Comparison of ENCODE assay signal across 8 cellular contexts in genomic region chr11:67268036-67268683, GRCh38. TPM values are rescaled to one million over a fixed set of nuclear protein-coding genes. Genes with fewer than 3 reads are reported as not detected.
DNase-seq lines count a peak whose midpoint lies in the region; ATAC-seq and TF ChIP-seq lines count a peak whose summit lies in the region.

No MANE protein-coding gene starts in this region.

- peaks cover 67 to 78% of the 10 kb centered on the region in 2 donors for H3K4me1 Mint-ChIP-seq in immature natural killer cell
- peaks cover 79% of the 10 kb centered on the region for H3K4me1 Mint-ChIP-seq in stimulated activated memory B cell treated with anti-CD40 and anti-IgM and Interleukin-4, amounts not matched to agents 10 μg/mL and 1 μg/mL and 100 μg/mL, for 72 hours

- ATAC-seq in stimulated activated memory B cell treated with anti-CD40 and anti-IgM and Interleukin-4, amounts not matched to agents 10 μg/mL and 1 μg/mL and 100 μg/mL, for 72 hours: peak; percentile 83
- no peak for ATAC-seq in GM18519 (IDR thresholded peaks at IDR 0.05; ENCODE audit: low FRiP score, unreplicated experiment)

- H3K27ac Mint-ChIP-seq in immature natural killer cell: peak overlapping the region; percentile 96 to 99 (median 98)
- H3K27ac Mint-ChIP-seq in stimulated activated memory B cell treated with anti-CD40 and anti-IgM and Interleukin-4, amounts not matched to agents 10 μg/mL and 1 μg/mL and 100 μg/mL, for 72 hours: peak overlapping the region; percentile 96

- no peaks in the 10 kb centered on the region for H3K9me3 Mint-ChIP-seq in immature natural killer cell
- no peaks in the 10 kb centered on the region for H3K9me3 Mint-ChIP-seq in stimulated activated memory B cell treated with anti-CD40 and anti-IgM and Interleukin-4, amounts not matched to agents 10 μg/mL and 1 μg/mL and 100 μg/mL, for 72 hours

- TF ChIP-seq CTCF in NB4 (IDR thresholded peaks at IDR 0.05; ENCODE audit: low read depth, low read length): no peak

- peaks cover 30 to 44% (median 39%) of the 10 kb centered on the region in 3 donors for H3K27me3 Mint-ChIP-seq in immature natural killer cell (ENCODE audit: low read depth in 3 of 3)
- H3K27me3 Mint-ChIP-seq in stimulated activated memory B cell treated with anti-CD40 and anti-IgM and Interleukin-4, amounts not matched to agents 10 μg/mL and 1 μg/mL and 100 μg/mL, for 72 hours: no peaks in the 10 kb centered on the region

- peak overlapping the region; percentile 98 for H3K4me3 Mint-ChIP-seq in immature natural killer cell
- H3K4me3 Mint-ChIP-seq in stimulated activated memory B cell treated with anti-CD40 and anti-IgM and Interleukin-4, amounts not matched to agents 10 μg/mL and 1 μg/mL and 100 μg/mL, for 72 hours: peak overlapping the region; percentile 93

- DNase-seq in activated T-cell treated with anti-CD3 and anti-CD28 coated beads for 1 hour (ENCODE audit: low read depth) (peak; percentile 45), activated T-cell treated with anti-CD3 and anti-CD28 coated beads for 4 hours (no peak), NB4 (ENCODE audit: low read depth) (peak; percentile 99), immature natural killer cell (peak; percentile 88 to 92 (median 89)), DMS153 (lab: John Stamatoyannopoulos, UW) (no peak)
- DNase-seq in activated naive CD4-positive, alpha-beta T cell treated with anti-CD3 and anti-CD28 coated beads, Interleukin-2, amount 50 U/mL, for 16 hours: peak; percentile 56

- H3K36me3 Mint-ChIP-seq in immature natural killer cell: peaks cover 4 to 22% (median 12%) of the 10 kb centered on the region in 3 donors
- H3K36me3 Mint-ChIP-seq in stimulated activated memory B cell treated with anti-CD40 and anti-IgM and Interleukin-4, amounts not matched to agents 10 μg/mL and 1 μg/mL and 100 μg/mL, for 72 hours: peaks cover 44% of the 10 kb centered on the region

- TF ChIP-seq POLR2A in NB4 (IDR thresholded peaks at IDR 0.05; ENCODE audit: extremely low read depth, insufficient read length): peak; percentile 82

- peak overlapping the region; percentile 89 for H3K4me3 ChIP-seq in NB4 (ENCODE audit: low read depth, low read length)

RNA-seq across cellular contexts. Expression of gene GRK2, which starts 1.9 kb away (rescaled TPM):
- 10 to 100 TPM; 15.2 to 25.9 (median 22.9) TPM for polyA plus RNA-seq in immature natural killer cell

RNA-seq across cellular contexts. Expression of gene ANKRD13D, which starts 20.9 kb away (rescaled TPM):
- 10 to 100 TPM; 12.4 to 26.7 (median 14.2) TPM for polyA plus RNA-seq in immature natural killer cell

RNA-seq across cellular contexts. Expression of gene SSH3, which starts 35.2 kb away (rescaled TPM):
- 1 to 10 TPM; 1.1 to 4.8 (median 2.3) TPM for polyA plus RNA-seq in immature natural killer cell

Comparison
In these comparisons a context has a peak if more than half of its experiments do, and no peak if none do; other contexts are left out.
1. DNase-seq: peak in activated T-cell treated with anti-CD3 and anti-CD28 coated beads for 1 hour (single experiment), NB4 (single experiment), activated naive CD4-positive, alpha-beta T cell treated with anti-CD3 and anti-CD28 coated beads, Interleukin-2, amount 50 U/mL, for 16 hours (single experiment) and immature natural killer cell (3 of 3); none in activated T-cell treated with anti-CD3 and anti-CD28 coated beads for 4 hours (single experiment) and DMS153 (single experiment).